Comparison of ENCODE assay signal across 23 cellular contexts in the genomic region with DNA sequence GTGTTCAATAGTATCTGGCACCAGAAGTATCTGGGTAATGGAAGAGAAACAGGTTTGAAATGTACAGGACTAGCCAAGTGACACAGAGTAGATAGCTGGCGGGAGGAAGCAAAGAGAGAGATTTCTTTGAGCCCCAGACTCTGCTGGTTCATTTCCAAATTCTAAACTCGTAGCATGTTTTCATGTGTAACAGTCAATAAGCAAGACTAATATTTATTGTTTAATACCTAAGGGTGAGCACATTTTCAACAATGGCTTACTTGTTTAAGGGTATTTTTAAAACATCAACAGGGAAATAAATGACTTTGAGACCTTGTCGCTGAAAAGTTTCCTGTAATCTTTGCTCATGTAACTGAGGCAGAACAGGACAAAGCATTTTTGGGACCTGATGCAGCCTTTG. TPM values are rescaled to one million over a fixed set of nuclear protein-coding genes. Genes with fewer than 3 reads are reported as not detected.
DNase-seq lines count a peak whose midpoint lies in the region; ATAC-seq, FAIRE-seq and TF ChIP-seq lines count a peak whose summit lies in the region.
"Had no signal": no experiment of that assay in that cellular context is flagged by ENCODE, and none has a peak within 500 bp of the region (broad histone marks: within the 10 kb centered on the region; RNA-seq: fewer than 3 reads in every experiment).

No MANE protein-coding gene starts in this region.

- WGBS in body of pancreas, 2 donors, result 34 to 62% methylated on average over 3 of the region's 3 CpGs
- 56 to 62% methylated on average over 3 of the region's 3 CpGs for WGBS in pancreas, 2 donors

- H3K9me3 ChIP-seq in body of pancreas (no peaks in the 10 kb centered on the region), pancreas (no peaks in the 10 kb centered on the region)
- H3K9me3 ChIP-seq: BLaER1 treated with 17β-estradiol and CSF1 and Interleukin-3, amounts not matched to agents 10 nM and 100 nM; Caco-2 had no signal

- intact Hi-C loops in body of pancreas (cut with DNase I) (no loop called here), pancreas (cut with DNase I) (loop anchor here in 1 of 3 donors (10.0 kb wide), 1 partner anchor 105 kb away; no protein-coding TSS in a partner anchor)

- H3K4me1 ChIP-seq in body of pancreas, result peaks cover 5% of the 10 kb centered on the region
- H3K4me1 ChIP-seq in pancreas, result no peaks in the 10 kb centered on the region
- H3K4me1 ChIP-seq: Caco-2 had no signal

- TF ChIP-seq POLR2A in body of pancreas (IDR thresholded peaks at IDR 0.05), result no peak

- no peak for TF ChIP-seq CTCF in body of pancreas (IDR thresholded peaks at IDR 0.05)
- TF ChIP-seq CTCF in pancreas (IDR thresholded peaks at IDR 0.05), result no peak

- ATAC-seq in body of pancreas, result peak; percentile 85
- ATAC-seq in pancreas, result peak; percentile 37 to 77 (median 64)
- no peak for ATAC-seq in HG02938 (IDR thresholded peaks at IDR 0.05; ENCODE audit: unreplicated experiment)
- ATAC-seq: CD8-positive, alpha-beta T cell; GM12878 had no signal

- no peaks in the 10 kb centered on the region for H3K36me3 ChIP-seq in body of pancreas (replicated peaks in 1 of 2; ENCODE audit: insufficient read depth in 1 of 2, low read depth in 2 of 2)
- no peaks in the 10 kb centered on the region for H3K36me3 ChIP-seq in pancreas
- H3K36me3 ChIP-seq: BLaER1 treated with 17β-estradiol and CSF1 and Interleukin-3, amounts not matched to agents 10 nM and 100 nM had no signal

- H3K27ac ChIP-seq in body of pancreas (peak overlapping the region; percentile 9 to 64 (median 58)), pancreas (peak overlapping the region in 3 of 4 donors; percentile 43 to 61 (median 58))
- H3K27ac ChIP-seq: BLaER1 treated with 17β-estradiol and CSF1 and Interleukin-3, amounts not matched to agents 10 nM and 100 nM; C4-2B had no signal

- peak; percentile 1 for DNase-seq in AG08395 (ENCODE audit: low spot score)
- DNase-seq in body of pancreas, result no peak
- no peak for DNase-seq in pancreas
- no peak for DNase-seq in GM03348 (ENCODE audit: low spot score)
- DNase-seq: 8988T; ACHN; AML-193; Caco-2; Calu3; CD4-positive, alpha-beta T cell; CD8-positive, alpha-beta T cell; DMS79 treated with DMSO at 0.1 percent for 48 hours; GF-D8 had no signal

- H3K27me3 ChIP-seq in body of pancreas (no peaks in the 10 kb centered on the region), pancreas (no peaks in the 10 kb centered on the region)
- H3K27me3 ChIP-seq: BLaER1 treated with 17β-estradiol and CSF1 and Interleukin-3, amounts not matched to agents 10 nM and 100 nM had no signal

- FAIRE-seq in pancreas (lab: Jason Lieb, UNC), result no peak
- FAIRE-seq: A204.1, D721Med, G401.6, GM12878, GM12892, GM18507 had no signal

- no peak overlapping the region for H3K4me3 ChIP-seq in body of pancreas
- H3K4me3 ChIP-seq in pancreas, result no peak overlapping the region
- H3K4me3 ChIP-seq: BLaER1 treated with 17β-estradiol and CSF1 and Interleukin-3, amounts not matched to agents 10 nM and 100 nM; GM12878 had no signal

RNA-seq across cellular contexts. Expression of a gene that starts 11.8 kb away (rescaled TPM):
- 10 to 100 TPM; 36.3 to 57.4 TPM for total RNA-seq in body of pancreas
- total RNA-seq in pancreas, result 10 to 100 TPM; 11.5 to 20.2 (median 14.6) TPM
- polyA plus RNA-seq in pancreas, result 10 to 100 TPM; 10.3 to 19.9 TPM
- polyA plus RNA-seq: BJ had no signal
